34 cellular contexts compared by ENCODE assay signal in genomic region chr5:180159756-180160155, GRCh38. TPM values are rescaled to one million over a fixed set of nuclear protein-coding genes. Genes with fewer than 3 reads are reported as not detected.
DNase-seq lines count a peak whose midpoint lies in the region; ATAC-seq lines count a peak whose summit lies in the region.
"Had no signal": no experiment of that assay in that cellular context is flagged by ENCODE, and none has a peak within 500 bp of the region (broad histone marks: within the 10 kb centered on the region; RNA-seq: fewer than 3 reads in every experiment).

No MANE protein-coding gene starts in this region.

- no peak overlapping the region for H3K4me3 Mint-ChIP-seq in activated CD4-positive, alpha-beta memory T cell treated with anti-CD3 and anti-CD28 coated beads, Interleukin-2, amount 10 ng/mL, durations not matched to agents 7 days and 5 days
- H3K4me3 Mint-ChIP-seq: activated naive CD8-positive, alpha-beta T cell treated with anti-CD3 and anti-CD28 coated beads for 36 hours; CD4-positive, alpha-beta T cell; central memory CD8-positive, alpha-beta T cell; GM23338; natural killer cell; WTC11 had no signal

- DNase-seq in H4 (ENCODE audit: low spot score) (peak; percentile 50), RPMI7951 (ENCODE audit: low read depth) (peak; percentile 24), iPS-NIHi7 (ENCODE audit: extremely low spot score) (peak; percentile 7), DMS153 (lab: John Stamatoyannopoulos, UW) (no peak)
- no peak for DNase-seq in activated CD4-positive, alpha-beta memory T cell treated with anti-CD3 and anti-CD28 coated beads, Interleukin-2, amount 10 ng/mL, durations not matched to agents 7 days and 5 days
- DNase-seq: activated effector memory CD4-positive, alpha-beta T cell treated with Interleukin-2 at 50 U/mL for 16 hours; activated naive CD8-positive, alpha-beta T cell treated with anti-CD3 and anti-CD28 coated beads for 36 hours; CD4-positive, alpha-beta T cell; DMS53; effector CD4-positive, alpha-beta T cell; foreskin fibroblast; GF-D8; Kasumi-1; midbrain; natural killer cell; NCI-H1092; NCI-H1930; NCI-H226; NCI-H748 treated with DMSO at 0.1 percent for 48 hours; right cardiac atrium; SHP77 treated with DMSO at 0.1 percent for 48 hours; stimulated activated CD4-positive, alpha-beta T cell treated with anti-CD3 and anti-CD28 coated beads, Interleukin-15, amount 100 ng/mL, for 24 hours; stimulated activated naive CD8-positive, alpha-beta T cell treated with anti-CD3 and anti-CD28 coated beads, Interleukin-15, Interleukin-2, amounts not matched to agents 100 U/mL and 50 U/mL, for 24 hours; SW 1271; T1000 had no signal

- CTCF ChIA-PET in activated CD4-positive, alpha-beta memory T cell treated with anti-CD3 and anti-CD28 coated beads, Interleukin-2, amount 10 ng/mL, durations not matched to agents 7 days and 5 days (lab: Charles Lee), result no interaction called here

- H3K9me3 Mint-ChIP-seq in activated CD4-positive, alpha-beta memory T cell treated with anti-CD3 and anti-CD28 coated beads, Interleukin-2, amount 10 ng/mL, durations not matched to agents 7 days and 5 days, result no peaks in the 10 kb centered on the region
- H3K9me3 Mint-ChIP-seq: central memory CD8-positive, alpha-beta T cell; GM23338; natural killer cell; WTC11 had no signal

- H3K27ac ChIP-seq in temporal lobe (ENCODE audit: low read depth, low read length), result peak overlapping the region; percentile 10
- H3K27ac ChIP-seq: ascending aorta, epithelial cell of prostate, left lung, parathyroid adenoma had no signal

- no peak overlapping the region for H3K27ac Mint-ChIP-seq in activated CD4-positive, alpha-beta memory T cell treated with anti-CD3 and anti-CD28 coated beads, Interleukin-2, amount 10 ng/mL, durations not matched to agents 7 days and 5 days
- H3K27ac Mint-ChIP-seq: activated naive CD8-positive, alpha-beta T cell treated with anti-CD3 and anti-CD28 coated beads for 36 hours; CD4-positive, alpha-beta T cell; GM23338; natural killer cell; WTC11 had no signal

- H3K36me3 Mint-ChIP-seq in activated CD4-positive, alpha-beta memory T cell treated with anti-CD3 and anti-CD28 coated beads, Interleukin-2, amount 10 ng/mL, durations not matched to agents 7 days and 5 days (ENCODE audit: low read depth), result no peaks in the 10 kb centered on the region
- H3K36me3 Mint-ChIP-seq: activated naive CD8-positive, alpha-beta T cell treated with anti-CD3 and anti-CD28 coated beads for 36 hours; natural killer cell; WTC11 had no signal

- H3K4me1 Mint-ChIP-seq in activated CD4-positive, alpha-beta memory T cell treated with anti-CD3 and anti-CD28 coated beads, Interleukin-2, amount 10 ng/mL, durations not matched to agents 7 days and 5 days, result no peaks in the 10 kb centered on the region
- H3K4me1 Mint-ChIP-seq: activated naive CD8-positive, alpha-beta T cell treated with anti-CD3 and anti-CD28 coated beads for 36 hours; central memory CD8-positive, alpha-beta T cell; GM23338; WTC11 had no signal

- H3K27me3 Mint-ChIP-seq in activated CD4-positive, alpha-beta memory T cell treated with anti-CD3 and anti-CD28 coated beads, Interleukin-2, amount 10 ng/mL, durations not matched to agents 7 days and 5 days, result peaks cover 15% of the 10 kb centered on the region

- POLR2A ChIA-PET in activated CD4-positive, alpha-beta memory T cell treated with anti-CD3 and anti-CD28 coated beads, Interleukin-2, amount 10 ng/mL, durations not matched to agents 7 days and 5 days (lab: Charles Lee), result no interaction called here

- ATAC-seq in GM18867 (IDR thresholded peaks at IDR 0.05; ENCODE audit: unreplicated experiment), result no peak
- ATAC-seq: GM23338; left lung; natural killer cell; right cardiac atrium; stimulated activated naive CD8-positive, alpha-beta T cell treated with anti-CD3 and anti-CD28 coated beads, Interleukin-15, Interleukin-2, amounts not matched to agents 100 U/mL and 50 U/mL, for 24 hours; WTC11 had no signal

RNA-seq across cellular contexts. Expression of gene RASGEF1C, which starts 49.3 kb away (rescaled TPM):
- total RNA-seq in H4 (2014; rRNA removed; shearing (Covaris generic)), result 0.39 TPM in 1 of 2 replicates, not detected in the other
- 0.24 and 2.0 TPM in 2 replicates for total RNA-seq in RPMI7951 (2014; rRNA removed; shearing (Covaris generic))
- total RNA-seq in temporal lobe, result 21.4 TPM
- total RNA-seq in activated CD4-positive, alpha-beta memory T cell treated with anti-CD3 and anti-CD28 coated beads, Interleukin-2, amount 10 ng/mL, durations not matched to agents 7 days and 5 days, result not detected
- total RNA-seq: activated naive CD8-positive, alpha-beta T cell treated with anti-CD3 and anti-CD28 coated beads for 36 hours; ascending aorta; CD4-positive, alpha-beta T cell; left lung; natural killer cell had no signal

Comparison
In these comparisons a context has a peak if more than half of its experiments do, and no peak if none do; other contexts are left out.
1. DNase-seq: peak in H4 (single experiment), RPMI7951 (single experiment) and iPS-NIHi7 (single experiment); none in DMS153 (single experiment) and activated CD4-positive, alpha-beta memory T cell treated with anti-CD3 and anti-CD28 coated beads, Interleukin-2, amount 10 ng/mL, durations not matched to agents 7 days and 5 days (single experiment).